ENCODE assay signal across 8 cellular contexts in genomic region chr22:28882878-28883656, GRCh38. TPM values are rescaled to one million over a fixed set of nuclear protein-coding genes. Genes with fewer than 3 reads are reported as not detected.
DNase-seq lines count a peak whose midpoint lies in the region; ATAC-seq and FAIRE-seq lines count a peak whose summit lies in the region.

Gene ZNRF3 (plus strand): TSS chr22:28883572. CDS start chr22:28883767, 195 bp downstream.

- peaks cover 0 to 6% of the 10 kb centered on the region in 2 donors for H3K4me1 ChIP-seq in small intestine (ENCODE audit: control insufficient read depth in 2 of 2, insufficient read depth in 1 of 2, low read depth in 1 of 2, low read length in 1 of 2)

- no peaks in the 10 kb centered on the region for H3K9me3 ChIP-seq in small intestine (ENCODE audit: control insufficient read depth, low read depth)

- H3K27me3 ChIP-seq in small intestine (ENCODE audit: control insufficient read depth in 2 of 2, insufficient read depth in 2 of 2, low read length in 2 of 2): no peaks in the 10 kb centered on the region

- peak within 1 kb of the TSS; percentile 30 to 68 for H3K27ac ChIP-seq in small intestine (ENCODE audit: low read depth in 1 of 2, low read length in 1 of 2)

- WGBS in small intestine, 3 donors: 0 to 3% (median 1%) methylated on average over 38 to 85 of the region's 85 CpGs

- peak; percentile 55 for ATAC-seq in HG03095 (IDR thresholded peaks at IDR 0.05; ENCODE audit: unreplicated experiment)
- peak; percentile 81 to 84 for ATAC-seq in activated CD4-positive, CD25-positive, alpha-beta regulatory T cell treated with anti-CD3 and anti-CD28 coated beads, Interleukin-2, amount 50 U/mL, for 24 hours
- ATAC-seq in GM18517 (IDR thresholded peaks at IDR 0.05; ENCODE audit: unreplicated experiment): no peak

- FAIRE-seq in small intestine (lab: Jason Lieb, UNC): no peak

- no peaks in the 10 kb centered on the region for H3K36me3 ChIP-seq in small intestine (ENCODE audit: control insufficient read depth in 2 of 2, insufficient read depth in 2 of 2, low read length in 2 of 2)

- peak within 1 kb of the TSS; percentile 70 to 77 for H3K4me3 ChIP-seq in small intestine (ENCODE audit: low read depth in 1 of 2, low read length in 2 of 2)

- DNase-seq in GF-D8 (lab: John Stamatoyannopoulos, UW) (peak; percentile 55), NCI-H226 (peak; percentile 60), inferior parietal cortex (ENCODE audit: extremely low spot score) (peak; percentile 82), small intestine (peak; percentile 93)
- peak; percentile 87 for DNase-seq in central memory CD4-positive, alpha-beta T cell

RNA-seq across cellular contexts. Expression of gene ZNRF3, which starts in this region (rescaled TPM):
- 1 to 10 TPM in 1 of 3 donors, under 1 TPM in 2; 0.22 to 7.7 (median 0.81) TPM for polyA plus RNA-seq in small intestine
